8 cellular contexts compared by ENCODE assay signal in genomic region chr15:89760303-89761008, GRCh38. TPM values are rescaled to one million over a fixed set of nuclear protein-coding genes. Genes with fewer than 3 reads are reported as not detected.
DNase-seq lines count a peak whose midpoint lies in the region; ATAC-seq and TF ChIP-seq lines count a peak whose summit lies in the region.

No MANE protein-coding gene starts in this region.

- no peak overlapping the region for H3K4me3 ChIP-seq in HCT116 (replicated peaks in 1 of 2; ENCODE audit: low read depth in 1 of 2, low read length in 2 of 2)
- H3K4me3 ChIP-seq in mesendoderm (ENCODE audit: low read length): no peak overlapping the region

- peaks cover 0 to 10% of the 10 kb centered on the region in 2 experiments; a peak in 1 of 4 replicates for H3K4me1 ChIP-seq in HCT116 (ENCODE audit: control insufficient read depth in 1 of 2, insufficient read depth in 2 of 2, low read length in 2 of 2)
- H3K4me1 ChIP-seq in mesendoderm (ENCODE audit: control insufficient read depth, low read depth, low read length): peaks cover 14% of the 10 kb centered on the region

- intact Hi-C loops in HCT116 (cut with micrococcal nuclease): loop anchor here (1.0 kb wide), 2 partner anchors 115 to 128 kb away; no protein-coding TSS in a partner anchor

- H3K79me1 ChIP-seq in mesendoderm (ENCODE audit: low read length): no peaks in the 10 kb centered on the region

- H2BK120ac ChIP-seq in mesendoderm (ENCODE audit: low read depth, low read length): no peak overlapping the region

- TF ChIP-seq CTCF in HCT116 (IDR thresholded peaks at IDR 0.05 in 2 of 3, conservative IDR thresholded peaks at IDR 0.05 in 1 of 3; ENCODE audit: borderline replicate concordance in 1 of 3, insufficient read depth in 1 of 3, low read depth in 2 of 3, low read length in 2 of 3): peak; percentile 94 to 99 (median 97)

- no peak overlapping the region for H4K5ac ChIP-seq in mesendoderm (ENCODE audit: low read length)

- no peak for TF ChIP-seq POLR2A in HCT116 (IDR thresholded peaks at IDR 0.05; ENCODE audit: borderline replicate concordance, extremely low read depth, insufficient read depth, insufficient read length)

- no CpG with 5 or more reads among the region's 16 CpGs for WGBS in mesendoderm (ENCODE audit: extremely low coverage, insufficient coverage, low lambda C conversion rate)

- H2AFZ ChIP-seq in HCT116 (ENCODE audit: low read depth, low read length, poor library complexity, severe bottlenecking): peak overlapping the region; percentile 54

- H2AK5ac ChIP-seq in mesendoderm (ENCODE audit: low read length): no peak overlapping the region

- H3K9ac ChIP-seq in HCT116 (ENCODE audit: low read length) (no peak overlapping the region), mesendoderm (ENCODE audit: low read length) (peak overlapping the region; percentile 70)

- H3K79me2 ChIP-seq in HCT116 (ENCODE audit: insufficient read depth, low read length) (no peaks in the 10 kb centered on the region), mesendoderm (ENCODE audit: control insufficient read depth, insufficient read depth, low read length) (no peaks in the 10 kb centered on the region)

- H3K4me2 ChIP-seq in HCT116 (ENCODE audit: low read length): no peak overlapping the region
- H3K4me2 ChIP-seq in mesendoderm (ENCODE audit: low read length): peak overlapping the region; percentile 67

- POLR2A ChIA-PET in HCT116 (lab: Charles Lee): interaction anchor here (0.5 to 1.6 kb wide), 3 partner anchors 115 to 322 kb away, joined by 3 to 4 read pairs (median 4); no protein-coding TSS in a partner anchor

- peak; percentile 96 for TF ChIP-seq RAD21 in HCT116 (IDR thresholded peaks at IDR 0.05; ENCODE audit: low read depth)

- no TSS peak for BruUV-seq in HCT116 (replicated peaks; lab: Mats Ljungman, UMichigan)

- peak; percentile 98 for ATAC-seq in HCT116

- no peak overlapping the region for H3K23ac ChIP-seq in mesendoderm (ENCODE audit: low read length)

- H3K56ac ChIP-seq in mesendoderm (ENCODE audit: low read length): peak overlapping the region; percentile 88

- H3K27me3 ChIP-seq in HCT116 (ENCODE audit: insufficient read depth, low read length) (no peaks in the 10 kb centered on the region), mesendoderm (ENCODE audit: insufficient read depth, low read length, poor library complexity) (no peaks in the 10 kb centered on the region)

- no peak overlapping the region for H3K4ac ChIP-seq in mesendoderm (ENCODE audit: low read depth, low read length)

- no peaks in the 10 kb centered on the region for H3K9me2 ChIP-seq in HCT116 (ENCODE audit: insufficient read depth)

- H3K36me3 ChIP-seq in HCT116 (ENCODE audit: control insufficient read depth in 1 of 2, insufficient read depth in 2 of 2, low read length in 2 of 2): no peaks in the 10 kb centered on the region
- no peaks in the 10 kb centered on the region for H3K36me3 ChIP-seq in mesendoderm (ENCODE audit: control insufficient read depth, insufficient read depth, low read length)

- RAD21 ChIA-PET in HCT116 (lab: Charles Lee; ENCODE audit: low non-redundant PET in 1 of 2, low total read pairs in 2 of 2, uncharacterized antibody in 2 of 2, unreplicated experiment in 2 of 2): interaction anchor here (0.6 to 3.5 kb wide), 8 partner anchors 10 to 134 kb away, joined by 3 to 29 read pairs (median 6); partner anchors contain the start of genes AP3S2 (in 1 of the 2) and MESP1 (in 1 of the 2)

- H2BK5ac ChIP-seq in mesendoderm (ENCODE audit: low read length): peak overlapping the region; percentile 99

- peak; percentile 73 for DNase-seq in EH (ENCODE audit: low read depth)
- peak; percentile 39 for DNase-seq in HCT116 (ENCODE audit: low read depth, low spot score)
- DNase-seq in NCI-H69 (lab: John Stamatoyannopoulos, UW): peak; percentile 49
- DNase-seq in activated CD4-positive, alpha-beta T cell treated with anti-CD3 and anti-CD28 coated beads, Interleukin-2, amount 50 U/mL, for 48 hours: peak; percentile 84 to 87
- DNase-seq in effector CD8-positive, alpha-beta T cell (lab: John Stamatoyannopoulos, UW): peak; percentile 37
- DNase-seq in mesendoderm: peak; percentile 96
- peak; percentile 51 to 74 for DNase-seq in stimulated activated CD8-positive, alpha-beta memory T cell treated with anti-CD3 and anti-CD28 coated beads, Interleukin-2, amount 100 ng/mL, for 48 hours (ENCODE audit: low read depth in 2 of 2)
- DNase-seq in cerebellar nuclear complex (lab: John Stamatoyannopoulos, UW): no peak

- no peak overlapping the region for H4K8ac ChIP-seq in mesendoderm (ENCODE audit: low read depth, low read length)

- no peaks in the 10 kb centered on the region for H3K9me3 ChIP-seq in HCT116 (ENCODE audit: control insufficient read depth in 1 of 2, insufficient read depth in 1 of 2, low read depth in 1 of 2, low read length in 2 of 2)

- CTCF ChIA-PET in HCT116 (lab: Charles Lee): interaction anchor here (0.6 to 5.4 kb wide), 23 partner anchors 8 to 327 kb away, joined by 3 to 164 read pairs (median 5); partner anchors contain the start of genes MESP1 and MESP2

- no peak overlapping the region for H2BK15ac ChIP-seq in mesendoderm (replicated peaks; ENCODE audit: low read depth)

- H3K27ac ChIP-seq in HCT116 (ENCODE audit: low read depth, low read length): no peak overlapping the region
- H3K27ac ChIP-seq in mesendoderm (ENCODE audit: low read depth, low read length): peak overlapping the region; percentile 6

- no peaks in the 10 kb centered on the region for H4K20me1 ChIP-seq in HCT116 (ENCODE audit: insufficient read depth)

- H3K18ac ChIP-seq in mesendoderm (ENCODE audit: low read length): no peak overlapping the region

TF ChIP-seq in HCT116, 20 proteins besides CTCF, POLR2A, EP300 and RAD21:
- TF ChIP-seq YY1 (IDR thresholded peaks at IDR 0.05; ENCODE audit: extremely low read depth, insufficient replicate concordance, low read depth, low read length) (peak; percentile 22), REST (IDR thresholded peaks at IDR 0.05; ENCODE audit: low read depth) (no peak; the same call in 1 of the 2 replicates), CEBPB (IDR thresholded peaks at IDR 0.05; ENCODE audit: low read depth) (no peak), MAX (IDR thresholded peaks at IDR 0.05) (no peak)
TF ChIP-seq in HCT116: peak in this region for 1.

RNA-seq across cellular contexts. Expression of gene MESP1, which starts 9.4 kb away (rescaled TPM):
- total RNA-seq in HCT116 (2021; ENCODE audit: unreplicated experiment): 8.8 TPM
- 10.0 and 10.6 TPM in 2 replicates for polyA plus RNA-seq in HCT116 (2012)
- polyA plus RNA-seq in mesendoderm (2013, experiment 1 of 2): 0.65 TPM
- 0.43 TPM for polyA plus RNA-seq in mesendoderm (2013, experiment 2 of 2)

RNA-seq across cellular contexts. Expression of gene MESP2, which starts 15.7 kb away (rescaled TPM):
- 0.20 TPM for total RNA-seq in HCT116 (2021; ENCODE audit: unreplicated experiment)
- polyA plus RNA-seq in HCT116 (2012): 0.09 and 0.51 TPM in 2 replicates
- 0.56 TPM for polyA plus RNA-seq in mesendoderm (2013, experiment 1 of 2)
- 0.38 TPM for polyA plus RNA-seq in mesendoderm (2013, experiment 2 of 2)

RNA-seq across cellular contexts. Expression of gene ANPEP, which starts 54.2 kb away (rescaled TPM):
- 1.5 TPM for total RNA-seq in HCT116 (2021; ENCODE audit: unreplicated experiment)
- 0.26 and 0.29 TPM in 2 replicates for polyA plus RNA-seq in HCT116 (2012)
- 0.60 TPM for polyA plus RNA-seq in mesendoderm (2013, experiment 1 of 2)
- polyA plus RNA-seq in mesendoderm (2013, experiment 2 of 2): 0.55 TPM

Comparison
In these comparisons a context has a peak if more than half of its experiments do, and no peak if none do; other contexts are left out.
1. DNase-seq: peak in EH (single experiment), HCT116 (single experiment), NCI-H69 (single experiment), activated CD4-positive, alpha-beta T cell treated with anti-CD3 and anti-CD28 coated beads, Interleukin-2, amount 50 U/mL, for 48 hours (2 of 2), effector CD8-positive, alpha-beta T cell (single experiment), mesendoderm (single experiment) and stimulated activated CD8-positive, alpha-beta memory T cell treated with anti-CD3 and anti-CD28 coated beads, Interleukin-2, amount 100 ng/mL, for 48 hours (2 of 2); none in cerebellar nuclear complex (0 of 2).